Comparison of ENCODE assay signal across 31 cellular contexts in the genomic region with DNA sequence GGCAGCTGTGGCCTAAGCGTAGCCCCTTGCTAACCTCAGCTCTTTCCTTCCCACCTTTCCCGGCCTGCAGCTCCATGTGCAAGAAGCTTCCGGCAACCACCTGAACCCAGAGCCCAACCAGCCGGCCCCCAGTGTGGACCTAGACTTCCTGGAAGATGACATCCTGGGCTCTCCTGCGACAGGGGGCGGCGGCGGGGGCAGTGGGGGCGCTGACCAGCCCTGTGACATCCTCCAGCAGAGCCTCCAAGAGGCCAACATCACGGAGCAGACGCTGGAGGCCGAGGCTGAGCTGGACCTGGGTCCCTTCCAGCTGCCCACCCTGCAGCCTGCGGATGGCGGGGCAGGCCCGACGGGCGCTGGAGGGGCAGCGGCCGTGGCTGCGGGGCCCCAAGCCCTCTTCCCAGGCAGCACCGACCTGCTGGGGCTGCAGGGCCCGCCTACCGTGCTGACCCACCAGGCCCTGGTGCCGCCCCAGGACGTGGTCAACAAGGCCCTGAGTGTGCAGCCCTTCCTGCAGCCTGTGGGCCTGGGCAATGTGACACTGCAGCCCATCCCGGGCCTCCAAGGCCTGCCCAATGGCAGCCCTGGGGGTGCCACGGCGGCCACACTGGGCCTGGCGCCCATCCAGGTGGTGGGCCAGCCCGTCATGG.
"Had no signal": no experiment of that assay in that cellular context is flagged by ENCODE, and none has a peak within 500 bp of the region (broad histone marks: within the 10 kb centered on the region; RNA-seq: fewer than 3 reads in every experiment).

No MANE protein-coding gene starts in this region.

- H3K27me3 ChIP-seq: ascending aorta, breast epithelium, cardiac muscle cell, colonic mucosa, dorsolateral prefrontal cortex had no signal

- H3K27ac ChIP-seq: ascending aorta, breast epithelium, cardiac muscle cell, colonic mucosa, dorsolateral prefrontal cortex had no signal

- H3K4me3 ChIP-seq: ascending aorta, breast epithelium, cardiac muscle cell, colonic mucosa, dorsolateral prefrontal cortex had no signal

- H3K9me3 ChIP-seq: ascending aorta, breast epithelium, colonic mucosa had no signal

- H3K27me3 Mint-ChIP-seq: activated CD4-positive, alpha-beta memory T cell treated with anti-CD3 and anti-CD28 coated beads for 36 hours; activated CD4-positive, alpha-beta T cell treated with anti-CD3 and anti-CD28 coated beads for 36 hours; activated CD4-positive, alpha-beta T cell treated with anti-CD3 and anti-CD28 coated beads, Interleukin-2, amount 10 ng/mL, durations not matched to agents 24 days and 14 days; activated CD8-positive, alpha-beta memory T cell treated with anti-CD3 and anti-CD28 coated beads, Interleukin-2, amount 10 ng/mL, durations not matched to agents 7 days and 5 days; activated naive CD4-positive, alpha-beta T cell treated with anti-CD3 and anti-CD28 coated beads, Interleukin-2, amount 50 U/mL, for 24 hours; activated naive CD8-positive, alpha-beta T cell treated with anti-CD3 and anti-CD28 coated beads for 36 hours; activated naive CD8-positive, alpha-beta T cell treated with anti-CD3 and anti-CD28 coated beads, Interleukin-2, amount 50 U/mL, for 24 hours; brain had no signal

- FAIRE-seq: frontal cortex had no signal

- H3K4me1 ChIP-seq: ascending aorta, breast epithelium, colonic mucosa had no signal

- H3K4me1 Mint-ChIP-seq: activated CD4-positive, alpha-beta T cell treated with anti-CD3 and anti-CD28 coated beads for 36 hours; activated CD4-positive, alpha-beta T cell treated with anti-CD3 and anti-CD28 coated beads, Interleukin-2, amount 10 ng/mL, durations not matched to agents 24 days and 14 days; activated CD8-positive, alpha-beta memory T cell treated with anti-CD3 and anti-CD28 coated beads, Interleukin-2, amount 10 ng/mL, durations not matched to agents 7 days and 5 days; activated naive CD4-positive, alpha-beta T cell treated with anti-CD3 and anti-CD28 coated beads, Interleukin-2, amount 50 U/mL, for 24 hours; activated naive CD8-positive, alpha-beta T cell treated with anti-CD3 and anti-CD28 coated beads, Interleukin-2, amount 50 U/mL, for 24 hours; brain had no signal

- DNase-seq: activated CD4-positive, alpha-beta memory T cell treated with anti-CD3 and anti-CD28 coated beads for 36 hours; activated CD4-positive, alpha-beta T cell treated with anti-CD3 and anti-CD28 coated beads for 36 hours; activated CD4-positive, alpha-beta T cell treated with anti-CD3 and anti-CD28 coated beads, Interleukin-2, amount 10 ng/mL, durations not matched to agents 24 days and 14 days; activated CD4-positive, CD25-positive, alpha-beta regulatory T cell; activated CD4-positive, CD25-positive, alpha-beta regulatory T cell treated with anti-CD3 and anti-CD28 coated beads, Interleukin-2, amount 50 U/mL, for 72 hours; activated CD8-positive, alpha-beta memory T cell treated with anti-CD3 and anti-CD28 coated beads, Interleukin-2, amount 10 ng/mL, durations not matched to agents 7 days and 5 days; activated CD8-positive, alpha-beta memory T cell treated with anti-CD3 and anti-CD28 coated beads, Interleukin-2, amount 50 U/mL, for 4 hours; activated CD8-positive, alpha-beta T cell treated with anti-CD3 and anti-CD28 coated beads, Interleukin-2, amount 10 ng/mL, durations not matched to agents 7 days and 5 days; activated effector memory CD4-positive, alpha-beta T cell treated with anti-CD3 and anti-CD28 coated beads, Interleukin-2, amount 50 U/mL, for 16 hours; activated naive CD4-positive, alpha-beta T cell treated with anti-CD3 and anti-CD28 coated beads for 36 hours; activated naive CD8-positive, alpha-beta T cell treated with anti-CD3 and anti-CD28 coated beads for 36 hours; activated naive CD8-positive, alpha-beta T cell treated with anti-CD3 and anti-CD28 coated beads, Interleukin-2, amount 50 U/mL, for 24 hours; activated T-cell treated with anti-CD3 and anti-CD28 coated beads, Interleukin-2, amount 50 U/mL, for 1 hour; activated T-cell treated with anti-CD3 and anti-CD28 coated beads, Interleukin-2, amount 50 U/mL, for 48 hours; central memory CD4-positive, alpha-beta T cell; cerebellar nuclear complex; colonic mucosa; dorsolateral prefrontal cortex; effector memory CD4-positive, alpha-beta T cell; endodermal cell; foreskin fibroblast; T-helper 2 cell had no signal

- H3K9me3 Mint-ChIP-seq: activated CD4-positive, alpha-beta memory T cell treated with anti-CD3 and anti-CD28 coated beads for 36 hours; activated CD4-positive, alpha-beta T cell treated with anti-CD3 and anti-CD28 coated beads, Interleukin-2, amount 10 ng/mL, durations not matched to agents 24 days and 14 days; activated naive CD4-positive, alpha-beta T cell treated with anti-CD3 and anti-CD28 coated beads for 36 hours; activated naive CD4-positive, alpha-beta T cell treated with anti-CD3 and anti-CD28 coated beads, Interleukin-2, amount 50 U/mL, for 24 hours; activated naive CD8-positive, alpha-beta T cell treated with anti-CD3 and anti-CD28 coated beads for 36 hours; activated naive CD8-positive, alpha-beta T cell treated with anti-CD3 and anti-CD28 coated beads, Interleukin-2, amount 50 U/mL, for 24 hours; activated T-helper 1 cell treated with anti-CD3 and anti-CD28 coated beads, Interleukin-12 subunit alpha, Interleukin-12 subunit beta, Interleukin-2, Interleukin-4 antibody, amounts not matched to agents 30 ng/mL and 10 ng/mL and 1 ng/mL, durations not matched to agents 14 hours and 24 hours and 36 hours; activated T-helper 2 cell treated with anti-CD3 and anti-CD28 coated beads, Interferon-gamma antibody, Interleukin-2, Interleukin-4, amounts not matched to agents 10 μg/mL and 5 μg/mL and 100 μg/mL, durations not matched to agents 14 hours and 24 hours and 36 hours; endodermal cell had no signal

- H3K27ac Mint-ChIP-seq: activated CD4-positive, alpha-beta memory T cell treated with anti-CD3 and anti-CD28 coated beads for 36 hours; activated CD4-positive, alpha-beta T cell treated with anti-CD3 and anti-CD28 coated beads for 36 hours; activated CD4-positive, alpha-beta T cell treated with anti-CD3 and anti-CD28 coated beads, Interleukin-2, amount 10 ng/mL, durations not matched to agents 24 days and 14 days; activated CD8-positive, alpha-beta memory T cell treated with anti-CD3 and anti-CD28 coated beads, Interleukin-2, amount 10 ng/mL, durations not matched to agents 7 days and 5 days; activated CD8-positive, alpha-beta T cell treated with anti-CD3 and anti-CD28 coated beads, Interleukin-2, amount 10 ng/mL, durations not matched to agents 7 days and 5 days; activated naive CD4-positive, alpha-beta T cell treated with anti-CD3 and anti-CD28 coated beads for 36 hours; activated naive CD4-positive, alpha-beta T cell treated with anti-CD3 and anti-CD28 coated beads, Interleukin-2, amount 50 U/mL, for 24 hours; activated naive CD8-positive, alpha-beta T cell treated with anti-CD3 and anti-CD28 coated beads for 36 hours; activated naive CD8-positive, alpha-beta T cell treated with anti-CD3 and anti-CD28 coated beads, Interleukin-2, amount 50 U/mL, for 24 hours; activated T-helper 1 cell treated with anti-CD3 and anti-CD28 coated beads, Interleukin-12 subunit alpha, Interleukin-12 subunit beta, Interleukin-2, Interleukin-4 antibody, amounts not matched to agents 30 ng/mL and 10 ng/mL and 1 ng/mL, durations not matched to agents 14 hours and 24 hours and 36 hours; activated T-helper 2 cell treated with anti-CD3 and anti-CD28 coated beads, Interferon-gamma antibody, Interleukin-2, Interleukin-4, amounts not matched to agents 10 μg/mL and 5 μg/mL and 100 μg/mL, durations not matched to agents 14 hours and 24 hours and 36 hours had no signal

- ATAC-seq: activated CD4-positive, alpha-beta T cell treated with anti-CD3 and anti-CD28 coated beads for 36 hours; activated CD8-positive, alpha-beta memory T cell treated with anti-CD3 and anti-CD28 coated beads, Interleukin-2, amount 10 ng/mL, durations not matched to agents 7 days and 5 days; activated CD8-positive, alpha-beta T cell treated with anti-CD3 and anti-CD28 coated beads, Interleukin-2, amount 10 ng/mL, durations not matched to agents 7 days and 5 days; activated naive CD8-positive, alpha-beta T cell treated with anti-CD3 and anti-CD28 coated beads, Interleukin-2, amount 50 U/mL, for 24 hours; esophagus mucosa had no signal

- H3K4me3 Mint-ChIP-seq: activated CD4-positive, alpha-beta memory T cell treated with anti-CD3 and anti-CD28 coated beads for 36 hours; activated CD4-positive, alpha-beta T cell treated with anti-CD3 and anti-CD28 coated beads for 36 hours; activated CD4-positive, alpha-beta T cell treated with anti-CD3 and anti-CD28 coated beads, Interleukin-2, amount 10 ng/mL, durations not matched to agents 24 days and 14 days; activated CD8-positive, alpha-beta memory T cell treated with anti-CD3 and anti-CD28 coated beads, Interleukin-2, amount 10 ng/mL, durations not matched to agents 7 days and 5 days; activated CD8-positive, alpha-beta T cell treated with anti-CD3 and anti-CD28 coated beads, Interleukin-2, amount 10 ng/mL, durations not matched to agents 7 days and 5 days; activated naive CD4-positive, alpha-beta T cell treated with anti-CD3 and anti-CD28 coated beads for 36 hours; activated naive CD4-positive, alpha-beta T cell treated with anti-CD3 and anti-CD28 coated beads, Interleukin-2, amount 50 U/mL, for 24 hours; activated naive CD8-positive, alpha-beta T cell treated with anti-CD3 and anti-CD28 coated beads for 36 hours; activated naive CD8-positive, alpha-beta T cell treated with anti-CD3 and anti-CD28 coated beads, Interleukin-2, amount 50 U/mL, for 24 hours; activated T-helper 1 cell treated with anti-CD3 and anti-CD28 coated beads, Interleukin-12 subunit alpha, Interleukin-12 subunit beta, Interleukin-2, Interleukin-4 antibody, amounts not matched to agents 30 ng/mL and 10 ng/mL and 1 ng/mL, durations not matched to agents 14 hours and 24 hours and 36 hours; brain; endodermal cell had no signal
